ENCODE assay signal across 21 cellular contexts in the genomic region with DNA sequence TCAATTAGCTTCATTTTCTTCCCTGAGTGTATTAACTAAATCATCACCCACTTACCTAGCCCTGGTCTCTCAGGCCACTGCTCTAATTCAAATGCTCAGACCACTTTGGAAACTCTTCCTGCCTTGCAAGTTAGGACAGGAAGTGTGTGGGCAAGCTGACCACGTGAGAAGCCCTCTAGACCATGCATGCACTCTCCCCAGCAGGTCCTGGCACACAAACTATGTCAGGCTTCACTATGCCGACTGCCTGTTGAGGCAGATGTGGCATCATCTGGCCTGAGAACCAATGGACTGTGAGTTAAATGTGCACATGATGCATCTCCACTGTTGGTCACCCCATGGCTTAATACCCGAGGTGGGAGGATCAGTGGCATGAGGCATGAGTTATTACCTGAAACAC.
DNase-seq lines count a peak whose midpoint lies in the region; ATAC-seq and TF ChIP-seq lines count a peak whose summit lies in the region.
"Had no signal": no experiment of that assay in that cellular context is flagged by ENCODE, and none has a peak within 500 bp of the region (broad histone marks: within the 10 kb centered on the region; RNA-seq: fewer than 3 reads in every experiment).

No MANE protein-coding gene starts in this region.

- no peak for TF ChIP-seq CTCF in smooth muscle cell (IDR thresholded peaks at IDR 0.05; ENCODE audit: borderline replicate concordance, insufficient read depth, poor library complexity, severe bottlenecking)
- TF ChIP-seq CTCF in sigmoid colon (IDR thresholded peaks at IDR 0.05): no peak

- WGBS in smooth muscle cell (ENCODE audit: low lambda C conversion rate): 51% methylated on average over 3 of the region's 3 CpGs
- WGBS in sigmoid colon, 2 donors: 66 to 67% methylated on average over 3 of the region's 3 CpGs

- H3K27ac ChIP-seq in smooth muscle cell (ENCODE audit: low read depth) (no peak overlapping the region), sigmoid colon (no peak overlapping the region)
- H3K27ac ChIP-seq: 22Rv1, C4-2B, thoracic aorta had no signal

- peaks cover 15% of the 10 kb centered on the region for H3F3A ChIP-seq in smooth muscle cell (ENCODE audit: low read depth)

- DNase-seq in NK-92 treated with Interleukin-12 subunit alpha and Interleukin-12 subunit beta, amount 100 ng/mL, for 24 hours (lab: John Stamatoyannopoulos, UW): peak; percentile 8
- DNase-seq in NK-92 (lab: John Stamatoyannopoulos, UW; ENCODE audit: unreplicated experiment) (no peak), smooth muscle cell (lab: John Stamatoyannopoulos, UW; ENCODE audit: unreplicated experiment) (no peak), putamen (ENCODE audit: low spot score) (no peak), ecto neural progenitor cell (ENCODE audit: low spot score) (no peak), sigmoid colon (no peak)
- DNase-seq: activated B cell treated with CpG ODN at 0.5 μM for 24 hours; activated effector memory CD4-positive, alpha-beta T cell treated with anti-CD3 and anti-CD28 coated beads, Interleukin-2, amount 50 U/mL, for 16 hours; amniotic stem cell; DMS 273 treated with DMSO at 0.1 percent for 48 hours; endodermal cell; NCI-H1694; NCI-H446; nucleus accumbens; SHP77; stimulated activated CD4-positive, alpha-beta T cell treated with anti-CD3 and anti-CD28 coated beads, Interleukin-4, amount 100 ng/mL, for 24 hours had no signal

- H3K36me3 ChIP-seq in smooth muscle cell (ENCODE audit: low read depth) (no peaks in the 10 kb centered on the region), sigmoid colon (no peaks in the 10 kb centered on the region)
- H3K36me3 ChIP-seq: thoracic aorta had no signal

- no peaks in the 10 kb centered on the region for H3K79me2 ChIP-seq in smooth muscle cell (ENCODE audit: low read depth)

- no peak for TF ChIP-seq EP300 in sigmoid colon (IDR thresholded peaks at IDR 0.05)

- ATAC-seq in GM21526 (IDR thresholded peaks at IDR 0.05; ENCODE audit: low FRiP score, unreplicated experiment) (peak; percentile 52), HG03442 (IDR thresholded peaks at IDR 0.05; ENCODE audit: unreplicated experiment) (peak; percentile 84)

- peak overlapping the region; percentile 21 for H3K4me2 ChIP-seq in smooth muscle cell

- no peaks in the 10 kb centered on the region for H4K20me1 ChIP-seq in smooth muscle cell (ENCODE audit: low read depth)

- H3K9me3 ChIP-seq in smooth muscle cell (replicated peaks; ENCODE audit: low read depth) (no peaks in the 10 kb centered on the region), sigmoid colon (no peaks in the 10 kb centered on the region)
- H3K9me3 ChIP-seq: thoracic aorta had no signal

- no peak for TF ChIP-seq POLR2A in sigmoid colon (IDR thresholded peaks at IDR 0.05)

- H3K27me3 ChIP-seq in smooth muscle cell (ENCODE audit: low read depth) (no peaks in the 10 kb centered on the region), sigmoid colon (no peaks in the 10 kb centered on the region)

- H3K9ac ChIP-seq in smooth muscle cell (ENCODE audit: low read depth): no peak overlapping the region

- no peak overlapping the region for H3K4me3 ChIP-seq in smooth muscle cell
- H3K4me3 ChIP-seq in sigmoid colon: no peak overlapping the region
- H3K4me3 ChIP-seq: thoracic aorta had no signal

- peaks cover 3% of the 10 kb centered on the region for H3K4me1 ChIP-seq in smooth muscle cell (ENCODE audit: low read depth)
- peaks cover 0 to 25% (median 21%) of the 10 kb centered on the region in 4 donors for H3K4me1 ChIP-seq in sigmoid colon

- no peak overlapping the region for H2AFZ ChIP-seq in smooth muscle cell (ENCODE audit: low read depth)

- intact Hi-C loops in sigmoid colon (cut with DNase I): loop anchor here (10.0 kb wide), 1 partner anchor 1542 kb away; no protein-coding TSS in a partner anchor
